ENCODE assay signal across 31 cellular contexts in genomic region chr3:107373896-107374295, GRCh38. TPM values are rescaled to one million over a fixed set of nuclear protein-coding genes. Genes with fewer than 3 reads are reported as not detected.
"Had no signal": no experiment of that assay in that cellular context is flagged by ENCODE, and none has a peak within 500 bp of the region (broad histone marks: within the 10 kb centered on the region; RNA-seq: fewer than 3 reads in every experiment).

No MANE protein-coding gene starts in this region.

- H3K9me3 Mint-ChIP-seq: activated CD4-positive, alpha-beta T cell treated with anti-CD3 and anti-CD28 coated beads, Interleukin-2, amount 10 ng/mL, durations not matched to agents 24 days and 14 days; activated CD8-positive, alpha-beta T cell treated with anti-CD3 and anti-CD28 coated beads for 36 hours; activated naive CD4-positive, alpha-beta T cell treated with anti-CD3 and anti-CD28 coated beads for 36 hours; activated naive CD4-positive, alpha-beta T cell treated with anti-CD3 and anti-CD28 coated beads, Interleukin-2, amount 50 U/mL, for 72 hours; central memory CD8-positive, alpha-beta T cell had no signal

- ATAC-seq: activated CD8-positive, alpha-beta T cell treated with anti-CD3 and anti-CD28 coated beads for 36 hours; activated naive CD4-positive, alpha-beta T cell treated with anti-CD3 and anti-CD28 coated beads, Interleukin-2, amount 50 U/mL, for 72 hours had no signal

- H3K27me3 ChIP-seq: brain microvascular endothelial cell, cardiac muscle cell, MG63 had no signal

- H3K4me3 Mint-ChIP-seq: activated CD4-positive, alpha-beta T cell treated with anti-CD3 and anti-CD28 coated beads, Interleukin-2, amount 10 ng/mL, durations not matched to agents 24 days and 14 days; activated CD8-positive, alpha-beta T cell treated with anti-CD3 and anti-CD28 coated beads for 36 hours; activated naive CD4-positive, alpha-beta T cell treated with anti-CD3 and anti-CD28 coated beads for 36 hours; central memory CD8-positive, alpha-beta T cell had no signal

- H3K4me1 Mint-ChIP-seq: activated CD4-positive, alpha-beta T cell treated with anti-CD3 and anti-CD28 coated beads, Interleukin-2, amount 10 ng/mL, durations not matched to agents 24 days and 14 days; central memory CD8-positive, alpha-beta T cell had no signal

- DNase-seq: activated CD4-positive, alpha-beta T cell treated with anti-CD3 and anti-CD28 coated beads, Interleukin-2, amount 10 ng/mL, durations not matched to agents 24 days and 14 days; activated CD4-positive, alpha-beta T cell treated with anti-CD3 and anti-CD28 coated beads, Interleukin-2, amount 50 U/mL, for 4 hours; activated CD8-positive, alpha-beta T cell treated with anti-CD3 and anti-CD28 coated beads for 36 hours; activated gamma-delta T cell treated with Interleukin-2 at 50 U/mL for 16 hours; activated naive CD4-positive, alpha-beta T cell treated with anti-CD3 and anti-CD28 coated beads for 36 hours; activated T-cell treated with anti-CD3 and anti-CD28 coated beads, Interleukin-2, amount 50 U/mL, for 1 hour; anterior cingulate cortex; brain microvascular endothelial cell; Kasumi-1; KG1; MG63; NCI-H1092; NCI-H1436 treated with DMSO at 0.1 percent for 48 hours; NCI-H1694 treated with DMSO at 0.1 percent for 48 hours; NCI-H2029; NCI-H345; NCI-H526; NCI-H748 treated with DMSO at 0.1 percent for 48 hours; NK-92 treated with Interleukin-12 subunit alpha and Interleukin-12 subunit beta, amount 100 ng/mL, for 24 hours; Right ventricle myocardium superior; SW 1271; T-helper 1 cell; T-helper 2 cell; T-helper 9 cell had no signal

- H3K36me3 Mint-ChIP-seq: activated naive CD4-positive, alpha-beta T cell treated with anti-CD3 and anti-CD28 coated beads, Interleukin-2, amount 50 U/mL, for 72 hours had no signal

- H3K27ac Mint-ChIP-seq: activated CD4-positive, alpha-beta T cell treated with anti-CD3 and anti-CD28 coated beads, Interleukin-2, amount 10 ng/mL, durations not matched to agents 24 days and 14 days; activated CD8-positive, alpha-beta T cell treated with anti-CD3 and anti-CD28 coated beads for 36 hours; activated naive CD4-positive, alpha-beta T cell treated with anti-CD3 and anti-CD28 coated beads for 36 hours; activated naive CD4-positive, alpha-beta T cell treated with anti-CD3 and anti-CD28 coated beads, Interleukin-2, amount 50 U/mL, for 72 hours had no signal

- H3K9me3 ChIP-seq: MG63 had no signal

- H3K36me3 ChIP-seq: brain microvascular endothelial cell, cardiac muscle cell, MG63 had no signal

- H3K27ac ChIP-seq: brain microvascular endothelial cell, cardiac muscle cell, VCaP had no signal

- H3K4me3 ChIP-seq: cardiac muscle cell, MG63 had no signal

RNA-seq across cellular contexts. Expression of gene CCDC54, which starts 3.3 kb away (rescaled TPM):
- total RNA-seq: activated CD4-positive, alpha-beta T cell treated with anti-CD3 and anti-CD28 coated beads, Interleukin-2, amount 10 ng/mL, durations not matched to agents 24 days and 14 days; activated CD8-positive, alpha-beta memory T cell treated with anti-CD3 and anti-CD28 coated beads for 36 hours; activated CD8-positive, alpha-beta T cell treated with anti-CD3 and anti-CD28 coated beads for 36 hours; activated naive CD4-positive, alpha-beta T cell treated with anti-CD3 and anti-CD28 coated beads for 36 hours; activated naive CD4-positive, alpha-beta T cell treated with anti-CD3 and anti-CD28 coated beads, Interleukin-2, amount 50 U/mL, for 72 hours; cardiac muscle cell; NCI-H460; OCI-LY7; Right ventricle myocardium superior had no signal
